In the genomic region with DNA sequence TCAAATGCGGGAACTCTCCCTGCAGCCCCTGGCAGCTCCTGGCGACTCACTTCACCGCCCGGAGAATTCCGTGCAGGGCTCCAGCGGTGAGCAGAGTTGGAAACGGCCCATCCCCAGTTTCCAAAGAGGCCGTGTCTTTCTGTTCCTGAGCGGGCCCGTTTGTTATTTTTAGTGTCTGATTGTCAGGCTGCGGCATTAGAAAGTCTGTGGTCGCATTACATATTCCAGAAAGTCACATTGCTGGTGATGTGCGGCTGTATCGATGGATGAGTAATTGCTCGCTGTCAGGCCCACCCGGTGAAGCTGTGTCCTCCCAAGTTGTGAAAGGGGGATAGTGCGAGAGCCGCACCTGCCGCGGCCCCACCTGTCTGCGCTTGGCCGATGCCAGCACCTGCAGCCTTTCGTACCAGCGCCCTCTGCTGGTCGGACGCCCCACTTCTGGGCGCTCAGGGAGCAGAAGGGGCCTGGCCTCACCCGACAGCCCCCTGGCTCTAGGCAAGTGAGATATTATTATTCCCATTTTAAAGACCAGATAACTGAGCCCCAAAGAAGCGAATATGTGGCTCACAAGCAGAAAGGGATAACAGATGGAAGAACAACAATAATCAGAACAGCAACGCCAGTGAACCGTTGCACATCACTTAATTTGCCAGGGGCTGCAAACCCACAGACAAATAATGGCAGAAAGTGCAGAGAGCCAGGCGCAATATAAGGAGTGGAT, we compare ENCODE assay signal across 9 cellular contexts.
DNase-seq lines count a peak whose midpoint lies in the region; ATAC-seq, FAIRE-seq and TF ChIP-seq lines count a peak whose summit lies in the region.
"Had no signal": no experiment of that assay in that cellular context is flagged by ENCODE, and none has a peak within 500 bp of the region (broad histone marks: within the 10 kb centered on the region; RNA-seq: fewer than 3 reads in every experiment).

No MANE protein-coding gene starts in this region.

- ATAC-seq in GM21825 (IDR thresholded peaks at IDR 0.05; ENCODE audit: unreplicated experiment) (peak; percentile 77), left colon (peak; percentile 85)

- intact Hi-C loops in left colon (cut with DNase I, micrococcal nuclease), result no loop called here

- no peaks in the 10 kb centered on the region for H3K36me3 ChIP-seq in bronchial epithelial cell (ENCODE audit: control insufficient read depth, insufficient read depth, low read length)

- no peak overlapping the region for H3K4me3 ChIP-seq in bronchial epithelial cell (ENCODE audit: low read depth, low read length)
- H3K4me3 ChIP-seq: SK-N-MC had no signal

- FAIRE-seq in bronchial epithelial cell (lab: Jason Lieb, UNC), result no peak

- no peaks in the 10 kb centered on the region for H3K27me3 ChIP-seq in bronchial epithelial cell (ENCODE audit: control insufficient read depth, insufficient read depth, low read length)

- peak; percentile 90 for TF ChIP-seq CTCF in bronchial epithelial cell (IDR thresholded peaks at IDR 0.05; ENCODE audit: insufficient read depth, low read length, severe bottlenecking)

- DNase-seq in COLO668 (lab: John Stamatoyannopoulos, UW; ENCODE audit: unreplicated experiment) (peak; percentile 92), NCI-H1105 treated with DMSO at 0.1 percent for 48 hours (lab: John Stamatoyannopoulos, UW) (peak; percentile 61), bronchial epithelial cell (ENCODE audit: low read depth) (peak; percentile 10), left colon (peak; percentile 34 to 82), GOT3 (lab: John Stamatoyannopoulos, UW) (no peak)
- DNase-seq in activated CD4-positive, CD25-positive, alpha-beta regulatory T cell treated with anti-CD3 and anti-CD28 coated beads, Interleukin-2, amount 50 U/mL, for 16 hours (ENCODE audit: low read depth, low spot score), result peak; percentile 74
- DNase-seq in stimulated activated CD4-positive, alpha-beta T cell treated with anti-CD3 and anti-CD28 coated beads, Interleukin-4, amount 100 ng/mL, for 4 hours, result peak; percentile 79 to 87
